In genomic region chr22:29817724-29818123, GRCh38 we compare ENCODE assay signal across 15 cellular contexts. TPM values are rescaled to one million over a fixed set of nuclear protein-coding genes. Genes with fewer than 3 reads are reported as not detected.
DNase-seq lines count a peak whose midpoint lies in the region; ATAC-seq lines count a peak whose summit lies in the region.
"Had no signal": no experiment of that assay in that cellular context is flagged by ENCODE, and none has a peak within 500 bp of the region (broad histone marks: within the 10 kb centered on the region; RNA-seq: fewer than 3 reads in every experiment).

No MANE protein-coding gene starts in this region.

- H3K36me3 Mint-ChIP-seq in activated naive CD4-positive, alpha-beta T cell treated with anti-CD3 and anti-CD28 coated beads, Interleukin-2, amount 50 U/mL, for 72 hours: peaks cover 12 to 16% of the 10 kb centered on the region in 2 donors

- no peak for ATAC-seq in activated naive CD4-positive, alpha-beta T cell treated with anti-CD3 and anti-CD28 coated beads, Interleukin-2, amount 50 U/mL, for 72 hours
- no peak for ATAC-seq in HG03139 (IDR thresholded peaks at IDR 0.05; ENCODE audit: unreplicated experiment)
- ATAC-seq: HepG2 had no signal

- no peak for DNase-seq in activated naive CD4-positive, alpha-beta T cell treated with anti-CD3 and anti-CD28 coated beads, Interleukin-2, amount 50 U/mL, for 72 hours (ENCODE audit: low spot score in 2 of 2)
- DNase-seq in activated naive CD4-positive, alpha-beta T cell treated with anti-CD3 and anti-CD28 coated beads, Interleukin-2, amount 50 U/mL, for 16 hours: no peak
- peak; percentile 86 for DNase-seq in cerebellar cortex (ENCODE audit: low spot score)
- peak; percentile 47 for DNase-seq in medulla oblongata (ENCODE audit: extremely low spot score)
- no peak for DNase-seq in NCI-H2029 treated with DMSO at 0.1 percent for 48 hours (lab: John Stamatoyannopoulos, UW)
- no peak for DNase-seq in epidermal melanocyte (ENCODE audit: insufficient read length, low spot score)
- DNase-seq: ACHN; BE2C; CD4-positive, alpha-beta memory T cell; NCI-H1092; NCI-H2107; NCI-H748 treated with DMSO at 0.1 percent for 48 hours; Right ventricle myocardium superior had no signal

- H3K27ac Mint-ChIP-seq in activated naive CD4-positive, alpha-beta T cell treated with anti-CD3 and anti-CD28 coated beads, Interleukin-2, amount 50 U/mL, for 72 hours: peak overlapping the region; percentile 59 to 83

- no peaks in the 10 kb centered on the region for H3K9me3 Mint-ChIP-seq in activated naive CD4-positive, alpha-beta T cell treated with anti-CD3 and anti-CD28 coated beads, Interleukin-2, amount 50 U/mL, for 72 hours
- H3K9me3 Mint-ChIP-seq: CD4-positive, alpha-beta memory T cell had no signal

RNA-seq across cellular contexts. Expression of gene ASCC2, which starts 20.4 kb away (rescaled TPM):
- 10 to 100 TPM; 55.0 to 73.2 TPM for total RNA-seq in activated naive CD4-positive, alpha-beta T cell treated with anti-CD3 and anti-CD28 coated beads, Interleukin-2, amount 50 U/mL, for 72 hours

RNA-seq across cellular contexts. Expression of gene UQCR10, which starts 50.6 kb away (rescaled TPM):
- 100 to 1,000 TPM in 1 of 2 donors, 10 to 100 TPM in 1; 72.2 to 107 TPM for total RNA-seq in activated naive CD4-positive, alpha-beta T cell treated with anti-CD3 and anti-CD28 coated beads, Interleukin-2, amount 50 U/mL, for 72 hours

RNA-seq across cellular contexts. Expression of gene ZMAT5, which starts 50.9 kb away (rescaled TPM):
- total RNA-seq in activated naive CD4-positive, alpha-beta T cell treated with anti-CD3 and anti-CD28 coated beads, Interleukin-2, amount 50 U/mL, for 72 hours: 10 to 100 TPM; 16.3 to 18.6 TPM

Comparison
In these comparisons a context has a peak if more than half of its experiments do, and no peak if none do; other contexts are left out.
1. DNase-seq: peak in cerebellar cortex (single experiment) and medulla oblongata (single experiment); none in activated naive CD4-positive, alpha-beta T cell treated with anti-CD3 and anti-CD28 coated beads, Interleukin-2, amount 50 U/mL, for 72 hours (0 of 2), activated naive CD4-positive, alpha-beta T cell treated with anti-CD3 and anti-CD28 coated beads, Interleukin-2, amount 50 U/mL, for 16 hours (single experiment), NCI-H2029 treated with DMSO at 0.1 percent for 48 hours (single experiment) and epidermal melanocyte (single experiment).